Comparison of ENCODE assay signal across 8 cellular contexts in genomic region chr17:29616300-29617048, GRCh38. TPM values are rescaled to one million over a fixed set of nuclear protein-coding genes. Genes with fewer than 3 reads are reported as not detected.
DNase-seq lines count a peak whose midpoint lies in the region; ATAC-seq and TF ChIP-seq lines count a peak whose summit lies in the region.

No MANE protein-coding gene starts in this region.

- H3K36me3 ChIP-seq in CD4-positive, alpha-beta memory T cell (ENCODE audit: insufficient read depth, low read length), result no peaks in the 10 kb centered on the region
- no peaks in the 10 kb centered on the region for H3K36me3 ChIP-seq in Karpas-422 (ENCODE audit: insufficient read depth, low read length)
- no peaks in the 10 kb centered on the region for H3K36me3 ChIP-seq in colonic mucosa

- peak in 2 of 5 donors; percentile 18 to 22 for DNase-seq in CD4-positive, alpha-beta memory T cell
- DNase-seq in Karpas-422 (no peak), colonic mucosa (no peak), NCI-H2029 treated with DMSO at 0.1 percent for 48 hours (lab: John Stamatoyannopoulos, UW) (no peak), MCF 10A (ENCODE audit: unreplicated experiment) (no peak)
- no peak for DNase-seq in natural killer cell treated with Interleukin-12 subunit alpha and Interleukin-12 subunit beta and Interleukin-15 and Interleukin-18, amount 100 ng/mL, for 72 hours (ENCODE audit: low spot score)

- peaks cover 57% of the 10 kb centered on the region for H3K4me1 ChIP-seq in CD4-positive, alpha-beta memory T cell (ENCODE audit: insufficient read depth, low read length)
- H3K4me1 ChIP-seq in Karpas-422 (ENCODE audit: low read length), result peaks cover 33% of the 10 kb centered on the region
- H3K4me1 ChIP-seq in colonic mucosa, result peaks cover 20% of the 10 kb centered on the region

- H3K9me2 ChIP-seq in Karpas-422 (replicated peaks; ENCODE audit: insufficient read depth, low read length), result no peaks in the 10 kb centered on the region

- peaks cover 17 to 45% (median 29%) of the 10 kb centered on the region in 4 donors for H3K4me1 Mint-ChIP-seq in CD4-positive, alpha-beta memory T cell
- peaks cover 34 to 35% of the 10 kb centered on the region in 2 donors for H3K4me1 Mint-ChIP-seq in natural killer cell treated with Interleukin-12 subunit alpha and Interleukin-12 subunit beta and Interleukin-15 and Interleukin-18, amount 100 ng/mL, for 72 hours (ENCODE audit: low read depth in 2 of 2)
- H3K4me1 Mint-ChIP-seq in MCF 10A (ENCODE audit: insufficient read depth, unreplicated experiment), result peaks cover 20% of the 10 kb centered on the region

- peaks cover 11% of the 10 kb centered on the region; the same call in 1 of the 2 replicates for H4K20me1 ChIP-seq in Karpas-422 (ENCODE audit: insufficient read depth, low read depth, low read length)

- TF ChIP-seq CTCF in colonic mucosa (IDR thresholded peaks at IDR 0.05) (no peak), MCF 10A (IDR thresholded peaks at IDR 0.05; ENCODE audit: unreplicated experiment) (no peak)

- H3K27ac Mint-ChIP-seq in CD4-positive, alpha-beta memory T cell, result peak overlapping the region; percentile 11 to 89 (median 63)
- peak overlapping the region; percentile 68 to 81 for H3K27ac Mint-ChIP-seq in natural killer cell treated with Interleukin-12 subunit alpha and Interleukin-12 subunit beta and Interleukin-15 and Interleukin-18, amount 100 ng/mL, for 72 hours
- H3K27ac Mint-ChIP-seq in MCF 10A (ENCODE audit: low read depth, unreplicated experiment), result no peak overlapping the region

- H3K9me3 Mint-ChIP-seq in CD4-positive, alpha-beta memory T cell, result no peaks in the 10 kb centered on the region
- H3K9me3 Mint-ChIP-seq in natural killer cell treated with Interleukin-12 subunit alpha and Interleukin-12 subunit beta and Interleukin-15 and Interleukin-18, amount 100 ng/mL, for 72 hours, result no peaks in the 10 kb centered on the region
- no peaks in the 10 kb centered on the region for H3K9me3 Mint-ChIP-seq in MCF 10A (ENCODE audit: unreplicated experiment)

- H3K9ac ChIP-seq in Karpas-422 (ENCODE audit: low read length) (no peak overlapping the region), colonic mucosa (ENCODE audit: low read depth in 2 of 2, low read length in 2 of 2) (peak overlapping the region in 1 of 2 donors; percentile 27)

- no peaks in the 10 kb centered on the region for H3K27me3 ChIP-seq in CD4-positive, alpha-beta memory T cell (ENCODE audit: insufficient read depth, low read length)
- H3K27me3 ChIP-seq in Karpas-422 (ENCODE audit: low read length) (no peaks in the 10 kb centered on the region), colonic mucosa (peaks cover 4% of the 10 kb centered on the region)

- no peak overlapping the region for H3K27ac ChIP-seq in CD4-positive, alpha-beta memory T cell (ENCODE audit: low read depth, low read length)
- no peak overlapping the region for H3K27ac ChIP-seq in Karpas-422 (ENCODE audit: low read length)
- no peak overlapping the region for H3K27ac ChIP-seq in colonic mucosa

- no TSS peak for BruUV-seq in MCF 10A (replicated peaks; lab: Mats Ljungman, UMichigan)

- peaks cover 0 to 1% of the 10 kb centered on the region in 2 donors for H3K36me3 Mint-ChIP-seq in CD4-positive, alpha-beta memory T cell
- no peaks in the 10 kb centered on the region for H3K36me3 Mint-ChIP-seq in natural killer cell treated with Interleukin-12 subunit alpha and Interleukin-12 subunit beta and Interleukin-15 and Interleukin-18, amount 100 ng/mL, for 72 hours
- no peaks in the 10 kb centered on the region for H3K36me3 Mint-ChIP-seq in MCF 10A (ENCODE audit: insufficient read depth, unreplicated experiment)

- POLR2A ChIA-PET in CD4-positive, alpha-beta memory T cell (lab: Charles Lee; ENCODE audit: partially characterized antibody), result interaction anchor here (0.6 to 6.9 kb wide), 28 partner anchors 9 to 1697 kb away, joined by 3 to 127 read pairs (median 6); partner anchors contain the start of genes ABHD15, ANKRD13B, BLMH and EVI2B
- POLR2A ChIA-PET in MCF 10A (lab: Yijun Ruan, JAX), result interaction anchor here (1.0 to 1.6 kb wide), 2 partner anchors 9 to 23 kb away, joined by 5 read pairs; no protein-coding TSS in a partner anchor

- H3K4me3 ChIP-seq in CD4-positive, alpha-beta memory T cell (ENCODE audit: low read length in 2 of 2), result peak overlapping the region; percentile 64 to 89
- H3K4me3 ChIP-seq in Karpas-422 (ENCODE audit: low read length), result peak overlapping the region; percentile 77; the same call in 1 of the 2 replicates
- peak overlapping the region; percentile 33 for H3K4me3 ChIP-seq in colonic mucosa

- no peaks in the 10 kb centered on the region for H3K79me2 ChIP-seq in Karpas-422 (ENCODE audit: low read length)

- CTCF ChIA-PET in CD4-positive, alpha-beta memory T cell (lab: Charles Lee; ENCODE audit: partially characterized antibody), result interaction anchor here (0.6 to 22.5 kb wide), 40 partner anchors 9 to 322 kb away, joined by 3 to 523 read pairs (median 6); partner anchors contain the start of genes ABHD15, ANKRD13B, NUFIP2 and SSH2
- CTCF ChIA-PET in MCF 10A (lab: Yijun Ruan, JAX), result interaction anchor here (0.5 to 1.7 kb wide), 5 partner anchors 9 to 128 kb away, joined by 3 to 10 read pairs (median 7); no protein-coding TSS in a partner anchor

- H3K4me2 ChIP-seq in Karpas-422 (ENCODE audit: low read depth, low read length, poor library complexity, severe bottlenecking), result peak overlapping the region; percentile 97

- intact Hi-C loops in CD4-positive, alpha-beta memory T cell (cut with micrococcal nuclease), result loop anchor here (1.0 to 10.0 kb wide), 4 partner anchors 145 to 478 kb away; partner anchors contain the start of gene SSH2
- intact Hi-C loops in colonic mucosa (cut with DNase I) (loop anchor here (5.0 kb wide), 1 partner anchor 34 kb away; no protein-coding TSS in a partner anchor), MCF 10A (cut with micrococcal nuclease) (no loop called here)

- no peaks in the 10 kb centered on the region for H3K9me3 ChIP-seq in CD4-positive, alpha-beta memory T cell (ENCODE audit: control insufficient read depth in 1 of 2, low read length in 2 of 2)
- H3K9me3 ChIP-seq in Karpas-422 (ENCODE audit: low read length) (no peaks in the 10 kb centered on the region), colonic mucosa (no peaks in the 10 kb centered on the region)

- H3K4me3 Mint-ChIP-seq in CD4-positive, alpha-beta memory T cell, result peak overlapping the region; percentile 88 to 94 (median 92)
- H3K4me3 Mint-ChIP-seq in natural killer cell treated with Interleukin-12 subunit alpha and Interleukin-12 subunit beta and Interleukin-15 and Interleukin-18, amount 100 ng/mL, for 72 hours, result peak overlapping the region; percentile 86
- no peak overlapping the region for H3K4me3 Mint-ChIP-seq in MCF 10A (ENCODE audit: unreplicated experiment)

- no peak overlapping the region for H2AFZ ChIP-seq in Karpas-422 (ENCODE audit: low read length)

- H3K27me3 Mint-ChIP-seq in CD4-positive, alpha-beta memory T cell, result no peaks in the 10 kb centered on the region
- no peaks in the 10 kb centered on the region for H3K27me3 Mint-ChIP-seq in natural killer cell treated with Interleukin-12 subunit alpha and Interleukin-12 subunit beta and Interleukin-15 and Interleukin-18, amount 100 ng/mL, for 72 hours
- H3K27me3 Mint-ChIP-seq in MCF 10A (ENCODE audit: insufficient read depth, unreplicated experiment), result no peaks in the 10 kb centered on the region

- no peak for ATAC-seq in natural killer cell treated with Interleukin-12 subunit alpha and Interleukin-12 subunit beta and Interleukin-15 and Interleukin-18, amount 100 ng/mL, for 72 hours
- no peak for ATAC-seq in GM21723 (IDR thresholded peaks at IDR 0.05; ENCODE audit: unreplicated experiment)
- ATAC-seq in HG02981 (IDR thresholded peaks at IDR 0.05; ENCODE audit: unreplicated experiment), result no peak

RNA-seq across cellular contexts. Expression of gene CORO6, which starts 6.2 kb away (rescaled TPM):
- total RNA-seq in CD4-positive, alpha-beta memory T cell, result 1 to 10 TPM; 1.6 to 2.2 TPM
- not detected for polyA plus RNA-seq in CD4-positive, alpha-beta memory T cell
- total RNA-seq in Karpas-422 (2014; rRNA removed; shearing (Covaris generic); ENCODE audit: low replicate concordance), result 0.79 and 1.8 TPM in 2 replicates
- total RNA-seq in colonic mucosa (1 to 10 TPM in 1 of 2 donors, under 1 TPM in 1; 0.62 to 2.5 TPM), MCF 10A (2022) (1.4 and 1.6 TPM in 2 replicates)
- 10 to 100 TPM in 1 of 2 donors, 1 to 10 TPM in 1; 2.1 to 10.2 TPM for total RNA-seq in natural killer cell treated with Interleukin-12 subunit alpha and Interleukin-12 subunit beta and Interleukin-15 and Interleukin-18, amount 100 ng/mL, for 72 hours

RNA-seq across cellular contexts. Expression of gene ANKRD13B, which starts 23.5 kb away (rescaled TPM):
- 1 to 10 TPM; 1.3 to 2.3 TPM for total RNA-seq in CD4-positive, alpha-beta memory T cell
- not detected for polyA plus RNA-seq in CD4-positive, alpha-beta memory T cell
- 3.5 and 10.9 TPM in 2 replicates for total RNA-seq in Karpas-422 (2014; rRNA removed; shearing (Covaris generic); ENCODE audit: low replicate concordance)
- total RNA-seq in colonic mucosa, result 10 to 100 TPM in 1 of 2 donors, 1 to 10 TPM in 1; 3.1 to 10.2 TPM
- total RNA-seq in natural killer cell treated with Interleukin-12 subunit alpha and Interleukin-12 subunit beta and Interleukin-15 and Interleukin-18, amount 100 ng/mL, for 72 hours, result 10 to 100 TPM in 1 of 2 donors, 1 to 10 TPM in 1; 4.4 to 32.5 TPM
- total RNA-seq in MCF 10A (2022), result 14.4 and 17.9 TPM in 2 replicates

RNA-seq across cellular contexts. Expression of gene GIT1, which starts 27.0 kb away (rescaled TPM):
- 10 to 100 TPM; 78.9 to 82.8 TPM for total RNA-seq in CD4-positive, alpha-beta memory T cell
- polyA plus RNA-seq in CD4-positive, alpha-beta memory T cell, result 10 to 100 TPM in 1 of 2 donors, 1 to 10 TPM in 1; 4.2 to 24.9 TPM
- 58.7 and 71.5 TPM in 2 replicates for total RNA-seq in Karpas-422 (2014; rRNA removed; shearing (Covaris generic); ENCODE audit: low replicate concordance)
- total RNA-seq in colonic mucosa, result 10 to 100 TPM; 32.8 to 54.9 TPM
- total RNA-seq in natural killer cell treated with Interleukin-12 subunit alpha and Interleukin-12 subunit beta and Interleukin-15 and Interleukin-18, amount 100 ng/mL, for 72 hours, result 100 to 1,000 TPM in 1 of 2 donors, 10 to 100 TPM in 1; 40.8 to 111 TPM
- total RNA-seq in MCF 10A (2022), result 49.0 and 52.6 TPM in 2 replicates

RNA-seq across cellular contexts. Expression of gene TP53I13, which starts 48.0 kb away (rescaled TPM):
- 100 to 1,000 TPM; 149 to 158 TPM for total RNA-seq in CD4-positive, alpha-beta memory T cell
- 10 to 100 TPM; 31.5 to 47.5 TPM for polyA plus RNA-seq in CD4-positive, alpha-beta memory T cell
- total RNA-seq in Karpas-422 (2014; rRNA removed; shearing (Covaris generic); ENCODE audit: low replicate concordance), result 43.8 and 122 TPM in 2 replicates
- total RNA-seq in colonic mucosa (10 to 100 TPM; 41.2 to 91.2 TPM), MCF 10A (2022) (29.6 and 34.5 TPM in 2 replicates)
- 10 to 100 TPM; 61.6 to 95.5 TPM for total RNA-seq in natural killer cell treated with Interleukin-12 subunit alpha and Interleukin-12 subunit beta and Interleukin-15 and Interleukin-18, amount 100 ng/mL, for 72 hours

RNA-seq across cellular contexts. Expression of gene ABHD15, which starts 49.6 kb away (rescaled TPM):
- total RNA-seq in CD4-positive, alpha-beta memory T cell, result 10 to 100 TPM; 18.1 to 18.8 TPM
- polyA plus RNA-seq in CD4-positive, alpha-beta memory T cell, result 10 to 100 TPM in 1 of 2 donors, 1 to 10 TPM in 1; 8.2 to 13.5 TPM
- 9.0 and 17.4 TPM in 2 replicates for total RNA-seq in Karpas-422 (2014; rRNA removed; shearing (Covaris generic); ENCODE audit: low replicate concordance)
- total RNA-seq in colonic mucosa (10 to 100 TPM; 17.2 to 20.7 TPM), MCF 10A (2022) (2.8 and 4.9 TPM in 2 replicates)
- total RNA-seq in natural killer cell treated with Interleukin-12 subunit alpha and Interleukin-12 subunit beta and Interleukin-15 and Interleukin-18, amount 100 ng/mL, for 72 hours, result 10 to 100 TPM; 12.6 to 20.3 TPM
